1 cellular context compared by ENCODE assay signal in genomic region chr15:91469627-91470567, GRCh38.
TF ChIP-seq lines count a peak whose summit lies in the region.

No MANE protein-coding gene starts in this region.

TF ChIP-seq in K562, 482 proteins besides CTCF, POLR2A, EP300 and RAD21 (continued from another document):
- TF ChIP-seq SREBF1 (IDR thresholded peaks at IDR 0.05; ENCODE audit: borderline replicate concordance, low read depth, low read length) = no peak
- TF ChIP-seq NFATC3 (IDR thresholded peaks at IDR 0.05) = no peak
